8 cellular contexts compared by ENCODE assay signal in the genomic region with DNA sequence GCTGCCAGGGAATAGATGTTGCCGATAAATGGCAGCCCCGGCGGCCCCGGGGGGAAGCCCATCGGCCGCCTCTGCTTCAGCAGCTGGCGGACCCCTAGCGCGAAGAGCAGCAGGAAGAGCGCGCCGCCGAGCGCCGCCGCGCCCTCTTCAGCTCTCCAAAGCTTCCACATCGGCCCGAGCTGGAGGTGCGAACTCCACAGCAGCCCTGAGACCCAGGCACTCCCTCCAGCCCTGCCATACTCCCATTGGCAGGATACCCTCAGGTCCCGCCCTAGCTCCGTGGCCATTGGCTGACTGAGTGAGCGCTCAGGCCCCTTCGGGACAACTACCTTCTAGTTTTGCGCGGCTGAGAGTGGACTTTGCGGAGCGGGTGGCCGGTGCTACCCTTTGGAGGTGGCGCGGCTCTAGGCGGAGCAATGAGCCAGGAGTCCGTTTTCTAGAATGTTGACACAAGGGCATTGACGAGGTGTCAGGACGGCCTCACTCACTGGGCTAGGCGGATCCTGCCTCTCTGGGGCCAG. TPM values are rescaled to one million over a fixed set of nuclear protein-coding genes. Genes with fewer than 3 reads are reported as not detected.
DNase-seq lines count a peak whose midpoint lies in the region; TF ChIP-seq lines count a peak whose summit lies in the region.

A gene with protein sequence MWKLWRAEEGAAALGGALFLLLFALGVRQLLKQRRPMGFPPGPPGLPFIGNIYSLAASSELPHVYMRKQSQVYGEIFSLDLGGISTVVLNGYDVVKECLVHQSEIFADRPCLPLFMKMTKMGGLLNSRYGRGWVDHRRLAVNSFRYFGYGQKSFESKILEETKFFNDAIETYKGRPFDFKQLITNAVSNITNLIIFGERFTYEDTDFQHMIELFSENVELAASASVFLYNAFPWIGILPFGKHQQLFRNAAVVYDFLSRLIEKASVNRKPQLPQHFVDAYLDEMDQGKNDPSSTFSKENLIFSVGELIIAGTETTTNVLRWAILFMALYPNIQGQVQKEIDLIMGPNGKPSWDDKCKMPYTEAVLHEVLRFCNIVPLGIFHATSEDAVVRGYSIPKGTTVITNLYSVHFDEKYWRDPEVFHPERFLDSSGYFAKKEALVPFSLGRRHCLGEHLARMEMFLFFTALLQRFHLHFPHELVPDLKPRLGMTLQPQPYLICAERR (minus strand): TSS at position 196 of the 521 bp plus-strand sequence. CDS start 26 bp downstream, at position 170.

- DNase-seq in HAP-1 (ENCODE audit: low spot score in 2 of 2): peak; percentile 91 to 96
- peak; percentile 93 for DNase-seq in MG63
- peak; percentile 69 for DNase-seq in SHP77 treated with DMSO at 0.1 percent for 48 hours (lab: John Stamatoyannopoulos, UW)
- peak; percentile 67 for DNase-seq in activated gamma-delta T cell (lab: John Stamatoyannopoulos, UW)
- peak; percentile 96 for DNase-seq in fibroblast of the aortic adventitia (ENCODE audit: low read depth)
- peak; percentile 97 for DNase-seq in stomach

- H3K27me3 ChIP-seq in HAP-1 (ENCODE audit: low read depth) (no peaks in the 10 kb centered on the region), MG63 (no peaks in the 10 kb centered on the region), neural cell (ENCODE audit: insufficient read depth, low read depth, low read length) (no peaks in the 10 kb centered on the region), stomach (no peaks in the 10 kb centered on the region)

- no peaks in the 10 kb centered on the region for H3K9me2 ChIP-seq in neural cell (ENCODE audit: insufficient read depth, low read length)

- H3K27ac ChIP-seq in neural cell (ENCODE audit: low read length): peak within 1 kb of the TSS; percentile 76
- peak within 1 kb of the TSS; percentile 90 to 96 (median 93) for H3K27ac ChIP-seq in stomach

- H3K4me3 ChIP-seq in HAP-1 (peak within 1 kb of the TSS; percentile 43), MG63 (peak within 1 kb of the TSS; percentile 65), fibroblast of the aortic adventitia (ENCODE audit: low read depth, low read length) (peak within 1 kb of the TSS; percentile 73), neural cell (ENCODE audit: low read length) (peak within 1 kb of the TSS; percentile 74), stomach (peak within 1 kb of the TSS; percentile 65 to 79 (median 74))

- peak within 1 kb of the TSS; percentile 69 for H3K4me2 ChIP-seq in neural cell (ENCODE audit: low read length)

- in situ Hi-C loops in HAP-1 (cut with MboI; ENCODE audit: low sequenced_read_pairs): loop anchor here (10.0 kb wide), 1 partner anchor 367 kb away; the partner anchor contains the start of gene PSMA1

- 0 to 2% (median 1%) methylated on average over 13 to 36 of the region's 36 CpGs for WGBS in stomach, 5 donors

- H3K36me3 ChIP-seq in ES-I3 (ENCODE audit: insufficient read depth, low read length) (no peaks in the 10 kb centered on the region), HAP-1 (replicated peaks) (no peaks in the 10 kb centered on the region), MG63 (no peaks in the 10 kb centered on the region), neural cell (ENCODE audit: insufficient read depth, low read length) (no peaks in the 10 kb centered on the region), stomach (no peaks in the 10 kb centered on the region)

- H2AFZ ChIP-seq in neural cell (ENCODE audit: low read depth, low read length): peak within 1 kb of the TSS; percentile 93

- no peaks in the 10 kb centered on the region for H3K9me3 ChIP-seq in ES-I3 (ENCODE audit: control insufficient read depth, insufficient read depth, low read length)
- no peaks in the 10 kb centered on the region for H3K9me3 ChIP-seq in HAP-1
- no peaks in the 10 kb centered on the region for H3K9me3 ChIP-seq in MG63
- H3K9me3 ChIP-seq in neural cell (ENCODE audit: low read length): no peaks in the 10 kb centered on the region
- H3K9me3 ChIP-seq in stomach: no peaks in the 10 kb centered on the region

- no peaks in the 10 kb centered on the region for H3K79me2 ChIP-seq in neural cell (replicated peaks; ENCODE audit: insufficient read depth, low read length)

- intact Hi-C loops in stomach (cut with DNase I; ENCODE audit: low total_unique reads): no loop called here

- H3K9ac ChIP-seq in ES-I3 (ENCODE audit: low read depth, low read length) (peak within 1 kb of the TSS; percentile 59), neural cell (ENCODE audit: low read length) (peak within 1 kb of the TSS; percentile 72)

- no peak for TF ChIP-seq POLR2A in stomach (IDR thresholded peaks at IDR 0.05)

- TF ChIP-seq CTCF in fibroblast of the aortic adventitia (IDR thresholded peaks at IDR 0.05; ENCODE audit: insufficient read depth, low read length) (no peak), neural cell (IDR thresholded peaks at IDR 0.05; ENCODE audit: poor library complexity, severe bottlenecking) (no peak), stomach (IDR thresholded peaks at IDR 0.05) (no peak)

- TF ChIP-seq EP300 in neural cell (conservative IDR thresholded peaks at IDR 0.05; ENCODE audit: poor library complexity, severe bottlenecking) (no peak), stomach (IDR thresholded peaks at IDR 0.05) (no peak)

- H4K20me1 ChIP-seq in neural cell (ENCODE audit: insufficient read depth): no peaks in the 10 kb centered on the region

- H3K4me1 ChIP-seq in ES-I3 (ENCODE audit: insufficient read depth, low read length) (peaks cover 14% of the 10 kb centered on the region), HAP-1 (peaks cover 7% of the 10 kb centered on the region), stomach (peaks cover 12 to 40% (median 26%) of the 10 kb centered on the region in 4 donors)

- TF ChIP-seq RAD21 in neural cell (conservative IDR thresholded peaks at IDR 0.05): no peak

- H3F3A ChIP-seq in neural cell (ENCODE audit: insufficient read depth, low read length, poor library complexity, severe bottlenecking): no peaks in the 10 kb centered on the region

TF ChIP-seq in neural cell, 6 proteins besides CTCF, POLR2A, EP300 and RAD21:
- TF ChIP-seq POLR2AphosphoS5 (IDR thresholded peaks at IDR 0.05) (peak; percentile 28), TAF1 (IDR thresholded peaks at IDR 0.05; ENCODE audit: low read depth) (no peak)

RNA-seq across cellular contexts. Expression of the gene that starts here (rescaled TPM):
- total RNA-seq in MG63 (2014; rRNA removed; shearing (Covaris generic); ENCODE audit: low replicate concordance): 5.5 and 13.7 TPM in 2 replicates
- total RNA-seq in fibroblast of the aortic adventitia (ENCODE audit: low replicate concordance): 10.2 and 14.3 TPM in 2 replicates
- polyA plus RNA-seq in neural cell: 52.0 and 67.0 TPM in 2 replicates
- polyA minus RNA-seq in neural cell: 44.0 and 48.7 TPM in 2 replicates
- total RNA-seq in stomach: 100 to 1,000 TPM in 1 of 5 donors, 10 to 100 TPM in 4; 23.2 to 129 (median 38.2) TPM
- 10 to 100 TPM; 31.2 to 35.1 (median 32.0) TPM for polyA plus RNA-seq in stomach

Comparison
In these comparisons a context has a peak if more than half of its experiments do, and no peak if none do; other contexts are left out.
1. Peak in every context shown above with its lines: DNase-seq, H3K4me3 ChIP-seq and H3K27ac ChIP-seq.